11 cellular contexts compared by ENCODE assay signal in genomic region chr7:142440219-142441073, GRCh38.
A peak's percentile ranks its signal among the peaks of the same experiment; 100 is the strongest.
DNase-seq lines count a peak whose midpoint lies in the region; ATAC-seq, FAIRE-seq and TF ChIP-seq lines count a peak whose summit lies in the region.
"Had no signal": no experiment of that assay in that cellular context is flagged by ENCODE, and none has a peak within 500 bp of the region (broad histone marks: within the 10 kb centered on the region; RNA-seq: fewer than 3 reads in every experiment).

No MANE protein-coding gene starts in this region.

- H3K27ac ChIP-seq in Panc1 (ENCODE audit: low read length) = no peak overlapping the region
- H3K27ac ChIP-seq in endothelial cell of umbilical vein (ENCODE audit: insufficient read depth, low read depth, low read length) = no peak overlapping the region
- H3K27ac ChIP-seq in smooth muscle cell (ENCODE audit: low read depth) = peak overlapping the region; percentile 64
- no peak overlapping the region for H3K27ac ChIP-seq in gastrocnemius medialis
- H3K27ac ChIP-seq: KMS-11, ovary had no signal

- in situ Hi-C loops in Panc1 (cut with HindIII; ENCODE audit: low pct_unique_long_range_greater_than_20kb, low sequenced_read_pairs) (no loop called here), gastrocnemius medialis (cut with MboI; ENCODE audit: low sequenced_read_pairs in 4 of 4) (no loop called here)

- TF ChIP-seq POLR2A in endothelial cell of umbilical vein (IDR thresholded peaks at IDR 0.05; ENCODE audit: low read depth, low read length) = no peak
- TF ChIP-seq POLR2A in gastrocnemius medialis (IDR thresholded peaks at IDR 0.05) = no peak

- H3K36me3 ChIP-seq in Panc1 (ENCODE audit: control insufficient read depth, insufficient read depth, low read length) (no peaks in the 10 kb centered on the region), endothelial cell of umbilical vein (ENCODE audit: control insufficient read depth in 2 of 2, extremely low read depth in 1 of 2, insufficient read depth in 2 of 2, low read length in 2 of 2) (no peaks in the 10 kb centered on the region), smooth muscle cell (ENCODE audit: low read depth) (no peaks in the 10 kb centered on the region), gastrocnemius medialis (no peaks in the 10 kb centered on the region)
- H3K36me3 ChIP-seq: ovary had no signal

- no peaks in the 10 kb centered on the region for H4K20me1 ChIP-seq in endothelial cell of umbilical vein (replicated peaks; ENCODE audit: control insufficient read depth, extremely low read depth, insufficient read depth, low read length)
- H4K20me1 ChIP-seq in smooth muscle cell (ENCODE audit: low read depth) = no peaks in the 10 kb centered on the region

- H3K9me3 Mint-ChIP-seq in activated naive CD4-positive, alpha-beta T cell treated with anti-CD3 and anti-CD28 coated beads, Interleukin-2, amount 50 U/mL, for 24 hours = no peaks in the 10 kb centered on the region
- no peaks in the 10 kb centered on the region for H3K9me3 Mint-ChIP-seq in activated naive CD4-positive, alpha-beta T cell treated with anti-CD3 and anti-CD28 coated beads, Interleukin-2, amount 10 ng/mL, durations not matched to agents 7 days and 5 days
- H3K9me3 Mint-ChIP-seq in stimulated activated effector memory CD8-positive, alpha-beta T cell treated with anti-CD3 and anti-CD28 coated beads, Interleukin-12 subunit alpha, Interleukin-12 subunit beta, amount 100 ng/mL, for 72 hours = no peaks in the 10 kb centered on the region

- peak overlapping the region; percentile 23 for H3K27ac Mint-ChIP-seq in activated naive CD4-positive, alpha-beta T cell treated with anti-CD3 and anti-CD28 coated beads, Interleukin-2, amount 50 U/mL, for 24 hours
- H3K27ac Mint-ChIP-seq in activated naive CD4-positive, alpha-beta T cell treated with anti-CD3 and anti-CD28 coated beads, Interleukin-2, amount 10 ng/mL, durations not matched to agents 7 days and 5 days = no peak overlapping the region
- no peak overlapping the region for H3K27ac Mint-ChIP-seq in stimulated activated effector memory CD8-positive, alpha-beta T cell treated with anti-CD3 and anti-CD28 coated beads, Interleukin-12 subunit alpha, Interleukin-12 subunit beta, amount 100 ng/mL, for 72 hours

- no peak overlapping the region for H3K4me3 ChIP-seq in Panc1 (ENCODE audit: low read depth in 2 of 2, low read length in 2 of 2)
- no peak overlapping the region for H3K4me3 ChIP-seq in endothelial cell of umbilical vein (replicated peaks in 1 of 3; ENCODE audit: insufficient read depth in 1 of 3, low read depth in 1 of 3, low read length in 3 of 3)
- H3K4me3 ChIP-seq in smooth muscle cell = no peak overlapping the region
- no peak overlapping the region for H3K4me3 ChIP-seq in gastrocnemius medialis
- H3K4me3 ChIP-seq: ovary had no signal

- WGBS in smooth muscle cell (ENCODE audit: low lambda C conversion rate) = 26% methylated on average over 8 of the region's 8 CpGs

- peaks cover 4% of the 10 kb centered on the region for H3F3A ChIP-seq in smooth muscle cell (ENCODE audit: low read depth)

- peak overlapping the region; percentile 2 for H2AFZ ChIP-seq in endothelial cell of umbilical vein (ENCODE audit: low read depth, low read length)
- H2AFZ ChIP-seq in smooth muscle cell (ENCODE audit: low read depth) = no peak overlapping the region

- peaks cover 56% of the 10 kb centered on the region for H3K4me1 Mint-ChIP-seq in activated naive CD4-positive, alpha-beta T cell treated with anti-CD3 and anti-CD28 coated beads, Interleukin-2, amount 50 U/mL, for 24 hours
- peaks cover 55% of the 10 kb centered on the region for H3K4me1 Mint-ChIP-seq in activated naive CD4-positive, alpha-beta T cell treated with anti-CD3 and anti-CD28 coated beads, Interleukin-2, amount 10 ng/mL, durations not matched to agents 7 days and 5 days
- H3K4me1 Mint-ChIP-seq in stimulated activated effector memory CD8-positive, alpha-beta T cell treated with anti-CD3 and anti-CD28 coated beads, Interleukin-12 subunit alpha, Interleukin-12 subunit beta, amount 100 ng/mL, for 72 hours = peaks cover 22% of the 10 kb centered on the region

- DNase-seq in activated naive CD4-positive, alpha-beta T cell treated with anti-CD3 and anti-CD28 coated beads, Interleukin-2, amount 10 ng/mL, durations not matched to agents 7 days and 5 days = no peak
- DNase-seq in Panc1 (ENCODE audit: low read depth, low spot score) = peak; percentile 52
- peak; percentile 35 for DNase-seq in endothelial cell of umbilical vein (ENCODE audit: low read depth, low spot score)
- no peak for DNase-seq in smooth muscle cell (lab: John Stamatoyannopoulos, UW; ENCODE audit: unreplicated experiment)
- no peak for DNase-seq in gastrocnemius medialis
- no peak for DNase-seq in DMS 273 (lab: John Stamatoyannopoulos, UW; ENCODE audit: unreplicated experiment)
- no peak for DNase-seq in stimulated activated effector memory CD8-positive, alpha-beta T cell treated with anti-CD3 and anti-CD28 coated beads, Interleukin-12 subunit alpha, Interleukin-12 subunit beta, amount 100 ng/mL, for 72 hours (ENCODE audit: low spot score in 2 of 2)
- DNase-seq: NCI-H82, ovary had no signal

- H3K27me3 ChIP-seq in Panc1 (ENCODE audit: control insufficient read depth, insufficient read depth, low read length) (no peaks in the 10 kb centered on the region), endothelial cell of umbilical vein (ENCODE audit: control insufficient read depth in 2 of 2, insufficient read depth in 2 of 2, low read length in 2 of 2) (no peaks in the 10 kb centered on the region), smooth muscle cell (ENCODE audit: low read depth) (no peaks in the 10 kb centered on the region), gastrocnemius medialis (no peaks in the 10 kb centered on the region)
- H3K27me3 ChIP-seq: ovary had no signal

- no peaks in the 10 kb centered on the region for H3K36me3 Mint-ChIP-seq in activated naive CD4-positive, alpha-beta T cell treated with anti-CD3 and anti-CD28 coated beads, Interleukin-2, amount 50 U/mL, for 24 hours
- H3K36me3 Mint-ChIP-seq in activated naive CD4-positive, alpha-beta T cell treated with anti-CD3 and anti-CD28 coated beads, Interleukin-2, amount 10 ng/mL, durations not matched to agents 7 days and 5 days = peaks cover 3% of the 10 kb centered on the region
- no peaks in the 10 kb centered on the region for H3K36me3 Mint-ChIP-seq in stimulated activated effector memory CD8-positive, alpha-beta T cell treated with anti-CD3 and anti-CD28 coated beads, Interleukin-12 subunit alpha, Interleukin-12 subunit beta, amount 100 ng/mL, for 72 hours

- H3K27me3 Mint-ChIP-seq in activated naive CD4-positive, alpha-beta T cell treated with anti-CD3 and anti-CD28 coated beads, Interleukin-2, amount 50 U/mL, for 24 hours = no peaks in the 10 kb centered on the region
- peaks cover 6% of the 10 kb centered on the region for H3K27me3 Mint-ChIP-seq in activated naive CD4-positive, alpha-beta T cell treated with anti-CD3 and anti-CD28 coated beads, Interleukin-2, amount 10 ng/mL, durations not matched to agents 7 days and 5 days

- intact Hi-C loops in Panc1 (cut with micrococcal nuclease; ENCODE audit: unreplicated experiment) (no loop called here), endothelial cell of umbilical vein (cut with micrococcal nuclease) (no loop called here), gastrocnemius medialis (cut with DNase I; ENCODE audit: low total_unique reads) (no loop called here)

- POLR2A ChIA-PET in Panc1 (lab: Charles Lee) = no interaction called here
- POLR2A ChIA-PET in endothelial cell of umbilical vein (lab: Charles Lee) = no interaction called here

- TF ChIP-seq CTCF in Panc1 (IDR thresholded peaks at IDR 0.05) (no peak), endothelial cell of umbilical vein (IDR thresholded peaks at IDR 0.05; ENCODE audit: extremely low read depth in 1 of 2, insufficient read depth in 1 of 2, low read depth in 1 of 2, low read length in 2 of 2) (no peak), smooth muscle cell (IDR thresholded peaks at IDR 0.05; ENCODE audit: borderline replicate concordance, insufficient read depth, poor library complexity, severe bottlenecking) (no peak), gastrocnemius medialis (IDR thresholded peaks at IDR 0.05 in 4 of 5, conservative IDR thresholded peaks at IDR 0.05 in 1 of 5) (no peak)

- CTCF ChIA-PET in activated naive CD4-positive, alpha-beta T cell treated with anti-CD3 and anti-CD28 coated beads, Interleukin-2, amount 10 ng/mL, durations not matched to agents 7 days and 5 days (lab: Charles Lee) = interaction anchor here (0.6 to 2.6 kb wide), 14 partner anchors 14 to 95 kb away, joined by 3 to 10 read pairs (median 3); no protein-coding TSS in a partner anchor
- CTCF ChIA-PET in Panc1 (lab: Charles Lee) (no interaction called here), endothelial cell of umbilical vein (lab: Charles Lee) (interaction anchor here (0.8 to 4.9 kb wide), 9 partner anchors 19 to 147 kb away, joined by 3 to 33 read pairs (median 4); no protein-coding TSS in a partner anchor)

- no peaks in the 10 kb centered on the region for H3K79me2 ChIP-seq in endothelial cell of umbilical vein (ENCODE audit: control insufficient read depth, insufficient read depth, low read length)
- H3K79me2 ChIP-seq in smooth muscle cell (ENCODE audit: low read depth) = no peaks in the 10 kb centered on the region

- BruUV-seq in Panc1 (replicated peaks; lab: Mats Ljungman, UMichigan) (no TSS peak), endothelial cell of umbilical vein (replicated peaks; lab: Mats Ljungman, UMichigan) (no TSS peak)

- H3K9me3 ChIP-seq in Panc1 (ENCODE audit: control insufficient read depth, insufficient read depth, low read depth, low read length) (no peaks in the 10 kb centered on the region), endothelial cell of umbilical vein (replicated peaks; ENCODE audit: control insufficient read depth, insufficient read depth, low read length) (no peaks in the 10 kb centered on the region), smooth muscle cell (replicated peaks; ENCODE audit: low read depth) (no peaks in the 10 kb centered on the region), gastrocnemius medialis (no peaks in the 10 kb centered on the region)
- H3K9me3 ChIP-seq: ovary had no signal

- H3K4me2 ChIP-seq in endothelial cell of umbilical vein (ENCODE audit: insufficient read depth, low read length) (peak overlapping the region; percentile 11), smooth muscle cell (peak overlapping the region; percentile 51)
- H3K4me2 ChIP-seq: KMS-11 had no signal

- no peak overlapping the region for H3K4me3 Mint-ChIP-seq in activated naive CD4-positive, alpha-beta T cell treated with anti-CD3 and anti-CD28 coated beads, Interleukin-2, amount 50 U/mL, for 24 hours
- H3K4me3 Mint-ChIP-seq in activated naive CD4-positive, alpha-beta T cell treated with anti-CD3 and anti-CD28 coated beads, Interleukin-2, amount 10 ng/mL, durations not matched to agents 7 days and 5 days = no peak overlapping the region
- H3K4me3 Mint-ChIP-seq in stimulated activated effector memory CD8-positive, alpha-beta T cell treated with anti-CD3 and anti-CD28 coated beads, Interleukin-12 subunit alpha, Interleukin-12 subunit beta, amount 100 ng/mL, for 72 hours = no peak overlapping the region

- dilution Hi-C loops in endothelial cell of umbilical vein (cut with MboI; ENCODE audit: extremely low pct_ligation_motif_present, low sequenced_read_pairs) = no loop called here

- H3K9ac ChIP-seq in endothelial cell of umbilical vein (replicated peaks; ENCODE audit: extremely low read depth, insufficient read depth, low read length) = no peak overlapping the region
- H3K9ac ChIP-seq in smooth muscle cell (ENCODE audit: low read depth) = no peak overlapping the region
- H3K9ac ChIP-seq: KMS-11 had no signal

- no peaks in the 10 kb centered on the region for H3K9me1 ChIP-seq in endothelial cell of umbilical vein (replicated peaks; ENCODE audit: control insufficient read depth, extremely low read depth, insufficient read depth, low read length)

- H3K4me1 ChIP-seq in Panc1 (ENCODE audit: control insufficient read depth, insufficient read depth, low read length) (no peaks in the 10 kb centered on the region), endothelial cell of umbilical vein (ENCODE audit: control insufficient read depth, extremely low read depth, insufficient read depth, low read length) (peaks cover 36% of the 10 kb centered on the region), smooth muscle cell (ENCODE audit: low read depth) (no peaks in the 10 kb centered on the region), gastrocnemius medialis (no peaks in the 10 kb centered on the region)

- peak; percentile 17; the same call in 1 of the 2 replicates for ATAC-seq in Panc1
- ATAC-seq in gastrocnemius medialis = no peak
- no peak for ATAC-seq in stimulated activated effector memory CD8-positive, alpha-beta T cell treated with anti-CD3 and anti-CD28 coated beads, Interleukin-12 subunit alpha, Interleukin-12 subunit beta, amount 100 ng/mL, for 72 hours

- peak; percentile 69 for FAIRE-seq in endothelial cell of umbilical vein (lab: Jason Lieb, UNC)

Comparison
In these comparisons a context has a peak if more than half of its experiments do, and no peak if none do; other contexts are left out.
1. DNase-seq: peak in Panc1 (single experiment) and endothelial cell of umbilical vein (single experiment); none in activated naive CD4-positive, alpha-beta T cell treated with anti-CD3 and anti-CD28 coated beads, Interleukin-2, amount 10 ng/mL, durations not matched to agents 7 days and 5 days (single experiment), smooth muscle cell (single experiment), gastrocnemius medialis (0 of 2), DMS 273 (single experiment) and stimulated activated effector memory CD8-positive, alpha-beta T cell treated with anti-CD3 and anti-CD28 coated beads, Interleukin-12 subunit alpha, Interleukin-12 subunit beta, amount 100 ng/mL, for 72 hours (0 of 2).